In the genomic region with DNA sequence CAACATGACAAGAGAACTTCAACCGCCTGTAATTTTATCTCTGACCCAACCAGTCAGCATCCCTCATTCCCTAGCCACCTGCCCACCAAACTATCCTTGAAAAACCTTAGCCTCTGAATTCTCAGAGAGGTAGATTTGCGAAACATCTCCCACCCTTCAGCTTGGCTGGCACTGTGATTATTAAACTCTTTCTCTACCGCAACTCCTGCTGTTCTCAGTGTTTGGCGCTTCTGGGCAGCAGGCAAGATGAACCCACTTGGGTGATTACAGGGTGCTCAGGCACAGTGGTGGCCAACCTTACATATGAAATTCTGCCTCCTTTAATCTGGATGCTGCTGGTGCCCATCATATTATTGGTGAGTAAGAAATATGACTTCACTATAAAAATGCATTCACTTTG, we compare ENCODE assay signal across 24 cellular contexts. TPM values are rescaled to one million over a fixed set of nuclear protein-coding genes. Genes with fewer than 3 reads are reported as not detected.
DNase-seq lines count a peak whose midpoint lies in the region; TF ChIP-seq lines count a peak whose summit lies in the region.
"Had no signal": no experiment of that assay in that cellular context is flagged by ENCODE, and none has a peak within 500 bp of the region (broad histone marks: within the 10 kb centered on the region; RNA-seq: fewer than 3 reads in every experiment).

No MANE protein-coding gene starts in this region.

- TF ChIP-seq CTCF in A673 (conservative IDR thresholded peaks at IDR 0.05; ENCODE audit: low read depth, low read length): no peak
- no peak for TF ChIP-seq CTCF in HEK293 (tag by site-specific recombination; IDR thresholded peaks at IDR 0.05)

- H3K9me3 ChIP-seq in A673 (ENCODE audit: low read depth, low read length, poor library complexity, severe bottlenecking): peaks cover 14% of the 10 kb centered on the region
- H3K9me3 ChIP-seq in HEK293 (ENCODE audit: control insufficient read depth, insufficient read depth, low read depth, low read length): no peaks in the 10 kb centered on the region
- no peaks in the 10 kb centered on the region for H3K9me3 ChIP-seq in SK-N-MC (ENCODE audit: low read depth, low read length)

- H3K36me3 ChIP-seq in A673 (ENCODE audit: insufficient read depth, low read length, poor library complexity, severe bottlenecking): no peaks in the 10 kb centered on the region
- H3K36me3 ChIP-seq in HEK293 (ENCODE audit: control insufficient read depth in 2 of 2, insufficient read depth in 1 of 2, low read length in 2 of 2): no peaks in the 10 kb centered on the region
- no peaks in the 10 kb centered on the region for H3K36me3 ChIP-seq in SK-N-MC (ENCODE audit: insufficient read depth, low read length)
- H3K36me3 ChIP-seq: BE2C, BLaER1 had no signal

- DNase-seq in A673 (ENCODE audit: low spot score): no peak
- DNase-seq in SK-N-MC (ENCODE audit: low read depth, low spot score): no peak
- no peak for DNase-seq in activated CD4-positive, alpha-beta T cell treated with anti-CD3 and anti-CD28 coated beads, Interleukin-2, amount 50 U/mL, for 4 hours
- DNase-seq in NCI-H1694 (lab: John Stamatoyannopoulos, UW): no peak
- DNase-seq in kidney glomerular epithelial cell (lab: John Stamatoyannopoulos, UW): no peak
- DNase-seq: ACHN; BE2C; C1 segment of cervical spinal cord; Caco-2; Calu3; CD4-positive, alpha-beta T cell; CD8-positive, alpha-beta T cell; DMS53; DMS79; DND-41; EL; GDM1 had no signal

- H3K27ac ChIP-seq in A673 (ENCODE audit: low read depth, low read length, poor library complexity, severe bottlenecking) (peak overlapping the region; percentile 84), HEK293 (ENCODE audit: extremely low read depth, low read depth, low read length) (no peak overlapping the region), SK-N-MC (peak overlapping the region; percentile 98)
- H3K27ac ChIP-seq: 22Rv1, A549, BLaER1 had no signal

- CTCF ChIA-PET in A673 (lab: Charles Lee) (no interaction called here), HEK293 (lab: Yijun Ruan, JAX) (no interaction called here)

- BruUV-seq in A673 (replicated peaks; lab: Mats Ljungman, UMichigan): no TSS peak

- intact Hi-C loops in A673 (cut with micrococcal nuclease; ENCODE audit: unreplicated experiment): loop anchor here (5.0 to 10.0 kb wide), 2 partner anchors 447 to 784 kb away; no protein-coding TSS in a partner anchor

- POLR2A ChIA-PET in A673 (lab: Charles Lee; ENCODE audit: low non-redundant PET): no interaction called here
- POLR2A ChIA-PET in HEK293 (lab: Yijun Ruan, JAX): no interaction called here

- H3K4me1 ChIP-seq in A673 (ENCODE audit: insufficient read depth, low read length, poor library complexity, severe bottlenecking): peaks cover 35% of the 10 kb centered on the region
- H3K4me1 ChIP-seq in HEK293 (ENCODE audit: control insufficient read depth, insufficient read depth, low read length): no peaks in the 10 kb centered on the region
- H3K4me1 ChIP-seq: A549, Caco-2 had no signal

- no peaks in the 10 kb centered on the region for H3K27me3 ChIP-seq in A673 (replicated peaks; ENCODE audit: insufficient read depth, low read depth, low read length, poor library complexity)
- H3K27me3 ChIP-seq: BE2C, BLaER1 had no signal

- H3K4me3 ChIP-seq in A673 (ENCODE audit: low read depth, low read length, poor library complexity, severe bottlenecking) (no peak overlapping the region), HEK293 (ENCODE audit: low read depth, low read length) (no peak overlapping the region), SK-N-MC (no peak overlapping the region)
- H3K4me3 ChIP-seq: A549, BLaER1, GM12878 had no signal

- H3K9ac ChIP-seq in SK-N-MC (ENCODE audit: insufficient read length): peak overlapping the region; percentile 29
- H3K9ac ChIP-seq: BLaER1 had no signal

TF ChIP-seq in HEK293, 187 proteins besides CTCF, POLR2A, EP300 and RAD21:
- TF ChIP-seq SETDB1 (IDR thresholded peaks at IDR 0.05; ENCODE audit: insufficient read length, low read length): peak; percentile 95
- TF ChIP-seq ZNF350 (tag by site-specific recombination; IDR thresholded peaks at IDR 0.05): no peak
- TF ChIP-seq TRIM28 (IDR thresholded peaks at IDR 0.05; ENCODE audit: borderline replicate concordance, low read length): peak; percentile 83; the same call in 1 of the 2 replicates
TF ChIP-seq in HEK293: peak in this region for 2.

RNA-seq across cellular contexts. Expression of gene CCDC190, which starts 22.1 kb away (rescaled TPM):
- total RNA-seq in A673 (2021): 0.39 TPM in 1 of 2 replicates, not detected in the other
- total RNA-seq: A172; Caco-2; Calu3; CD4-positive, alpha-beta T cell; CD8-positive, alpha-beta T cell; G401; GM12878 had no signal

RNA-seq across cellular contexts. Expression of gene HSD17B7, which starts 48.4 kb away (rescaled TPM):
- 49.4 and 55.6 TPM in 2 replicates for total RNA-seq in A673 (2021)
